14 cellular contexts compared by ENCODE assay signal in the genomic region with DNA sequence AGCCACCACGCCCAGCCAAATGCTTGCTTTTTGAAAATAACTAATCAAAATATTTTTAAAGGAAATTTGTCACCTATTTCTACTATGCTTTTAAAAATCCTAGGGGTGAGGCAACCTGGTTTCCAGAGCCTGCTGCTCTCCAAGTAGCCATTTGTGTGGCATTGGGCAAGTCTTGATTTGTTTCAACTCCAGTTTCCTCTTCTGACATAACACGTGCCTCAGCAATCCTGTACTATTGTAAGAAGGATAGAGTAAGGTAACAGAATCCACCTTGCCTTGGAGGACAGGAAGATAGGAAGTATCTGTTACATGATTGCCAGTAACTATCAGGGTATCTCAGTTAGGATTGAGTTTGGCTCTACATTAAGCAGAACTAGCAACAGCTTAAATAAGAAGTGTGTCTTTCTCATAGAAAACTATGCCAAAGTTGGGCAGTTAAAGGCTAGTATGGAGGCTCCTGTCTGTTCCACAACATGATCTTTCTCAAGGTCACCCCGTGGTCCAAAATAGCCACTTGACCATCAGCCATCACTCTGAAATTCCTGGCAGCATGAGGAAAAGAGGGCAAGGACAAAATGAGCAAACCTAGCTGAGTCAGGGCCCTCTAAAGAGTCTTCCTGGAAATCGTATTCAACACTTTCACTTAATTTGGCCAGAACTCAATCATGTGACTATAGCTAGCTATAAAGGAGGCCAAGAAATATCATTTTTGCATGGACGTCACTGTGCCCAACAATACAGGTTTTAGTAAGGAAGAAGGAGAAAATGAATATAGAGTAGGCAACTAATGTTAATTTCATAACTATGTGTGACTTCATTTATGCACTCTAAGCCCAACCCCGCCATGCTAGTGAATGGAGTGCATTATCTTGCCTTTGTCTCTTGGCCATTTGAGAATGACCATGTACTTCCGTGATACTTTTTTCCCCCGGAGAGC.
DNase-seq lines count a peak whose midpoint lies in the region; ATAC-seq and TF ChIP-seq lines count a peak whose summit lies in the region.
"Had no signal": no experiment of that assay in that cellular context is flagged by ENCODE, and none has a peak within 500 bp of the region (broad histone marks: within the 10 kb centered on the region; RNA-seq: fewer than 3 reads in every experiment).

No MANE protein-coding gene starts in this region.

- no peaks in the 10 kb centered on the region for H3K9me3 ChIP-seq in CD4-positive, alpha-beta memory T cell (ENCODE audit: control insufficient read depth in 1 of 2, low read length in 2 of 2)
- H3K9me3 ChIP-seq in stomach, result no peaks in the 10 kb centered on the region

- no peak overlapping the region for H3K27ac ChIP-seq in CD4-positive, alpha-beta memory T cell (ENCODE audit: low read depth, low read length)
- peak overlapping the region in 2 of 5 donors; percentile 15 to 39 for H3K27ac ChIP-seq in stomach

- WGBS in stomach, 5 donors, result 78 to 87% (median 83%) methylated on average over 8 of the region's 8 CpGs

- CTCF ChIA-PET in CD4-positive, alpha-beta memory T cell (lab: Charles Lee; ENCODE audit: partially characterized antibody), result interaction anchor here (0.7 to 2.7 kb wide), 2 partner anchors 10 to 299 kb away, joined by 3 to 13 read pairs; no protein-coding TSS in a partner anchor
- CTCF ChIA-PET in activated CD8-positive, alpha-beta T cell treated with anti-CD3 and anti-CD28 coated beads for 36 hours (lab: Charles Lee), result interaction anchor here (1.1 to 2.2 kb wide), 2 partner anchors 10 to 56 kb away, joined by 3 to 7 read pairs; no protein-coding TSS in a partner anchor

- H3K27ac Mint-ChIP-seq in CD4-positive, alpha-beta memory T cell, result peak overlapping the region in 5 of 7 donors; percentile 7 to 69 (median 50)
- H3K27ac Mint-ChIP-seq in activated CD8-positive, alpha-beta T cell treated with anti-CD3 and anti-CD28 coated beads for 36 hours, result peak overlapping the region; percentile 60
- peak overlapping the region; percentile 12 to 67 (median 27) for H3K27ac Mint-ChIP-seq in nephron

- intact Hi-C loops in CD4-positive, alpha-beta memory T cell (cut with micrococcal nuclease), result no loop called here
- intact Hi-C loops in activated CD8-positive, alpha-beta T cell treated with anti-CD3 and anti-CD28 coated beads for 36 hours (cut with micrococcal nuclease), result no loop called here
- intact Hi-C loops in stomach (cut with DNase I; ENCODE audit: low total_unique reads), result no loop called here

- H3K4me1 ChIP-seq in CD4-positive, alpha-beta memory T cell (ENCODE audit: insufficient read depth, low read length), result peaks cover 9% of the 10 kb centered on the region
- peaks cover 4 to 28% (median 17%) of the 10 kb centered on the region in 4 donors for H3K4me1 ChIP-seq in stomach

- no peaks in the 10 kb centered on the region for H3K27me3 ChIP-seq in CD4-positive, alpha-beta memory T cell (ENCODE audit: insufficient read depth, low read length)
- H3K27me3 ChIP-seq in stomach, result no peaks in the 10 kb centered on the region
- H3K27me3 ChIP-seq: dorsolateral prefrontal cortex had no signal

- no peak for TF ChIP-seq CTCF in activated CD8-positive, alpha-beta T cell treated with anti-CD3 and anti-CD28 coated beads for 36 hours (IDR thresholded peaks at IDR 0.05)
- TF ChIP-seq CTCF in fibroblast of mammary gland (conservative IDR thresholded peaks at IDR 0.05; ENCODE audit: control insufficient read depth, insufficient read depth, low read depth, low read length), result no peak
- TF ChIP-seq CTCF in nephron (IDR thresholded peaks at IDR 0.05; ENCODE audit: unreplicated experiment in 3 of 3), result no peak
- no peak for TF ChIP-seq CTCF in stomach (IDR thresholded peaks at IDR 0.05)

- peaks cover 10% of the 10 kb centered on the region for H3K36me3 ChIP-seq in CD4-positive, alpha-beta memory T cell (ENCODE audit: insufficient read depth, low read length)
- H3K36me3 ChIP-seq in stomach, result peaks cover 9 to 41% (median 39%) of the 10 kb centered on the region in 4 donors

- peaks cover 0 to 2% (median 0%) of the 10 kb centered on the region in 8 donors for H3K9me3 Mint-ChIP-seq in CD4-positive, alpha-beta memory T cell
- no peaks in the 10 kb centered on the region for H3K9me3 Mint-ChIP-seq in activated CD8-positive, alpha-beta T cell treated with anti-CD3 and anti-CD28 coated beads for 36 hours
- H3K9me3 Mint-ChIP-seq in nephron, result no peaks in the 10 kb centered on the region

- H3K4me1 Mint-ChIP-seq in CD4-positive, alpha-beta memory T cell, result peaks cover 4 to 15% (median 12%) of the 10 kb centered on the region in 4 donors
- H3K4me1 Mint-ChIP-seq in activated CD8-positive, alpha-beta T cell treated with anti-CD3 and anti-CD28 coated beads for 36 hours (ENCODE audit: low read depth), result peaks cover 23% of the 10 kb centered on the region
- peaks cover 46% of the 10 kb centered on the region for H3K4me1 Mint-ChIP-seq in nephron

- H3K36me3 Mint-ChIP-seq in CD4-positive, alpha-beta memory T cell, result peaks cover 39 to 40% of the 10 kb centered on the region in 2 donors
- peaks cover 28% of the 10 kb centered on the region for H3K36me3 Mint-ChIP-seq in activated CD8-positive, alpha-beta T cell treated with anti-CD3 and anti-CD28 coated beads for 36 hours (ENCODE audit: low read depth)
- H3K36me3 Mint-ChIP-seq in nephron (ENCODE audit: low read depth), result peaks cover 57% of the 10 kb centered on the region

- no peak for DNase-seq in CD4-positive, alpha-beta memory T cell
- DNase-seq in activated CD8-positive, alpha-beta T cell treated with anti-CD3 and anti-CD28 coated beads for 36 hours, result no peak
- DNase-seq in fibroblast of mammary gland (ENCODE audit: low read depth) (peak; percentile 45), NCI-H1436 (lab: John Stamatoyannopoulos, UW) (no peak), activated gamma-delta T cell treated with Interleukin-2 at 50 U/mL for 16 hours (no peak), stomach (no peak)
- DNase-seq: dorsolateral prefrontal cortex; Karpas-422; NCI-H2081 treated with DMSO at 0.1 percent for 48 hours; stimulated activated CD4-positive, alpha-beta T cell treated with anti-CD3 and anti-CD28 coated beads, Interleukin-2, amount 100 ng/mL, for 48 hours; stimulated activated naive CD4-positive, alpha-beta T cell treated with Interleukin-2 at 50 U/mL for 16 hours had no signal

- peak overlapping the region in 1 of 8 donors; percentile 5 for H3K4me3 Mint-ChIP-seq in CD4-positive, alpha-beta memory T cell
- H3K4me3 Mint-ChIP-seq in activated CD8-positive, alpha-beta T cell treated with anti-CD3 and anti-CD28 coated beads for 36 hours, result no peak overlapping the region
- no peak overlapping the region for H3K4me3 Mint-ChIP-seq in nephron

- no peak overlapping the region for H3K4me3 ChIP-seq in CD4-positive, alpha-beta memory T cell (ENCODE audit: low read length in 2 of 2)
- H3K4me3 ChIP-seq in fibroblast of mammary gland (ENCODE audit: control insufficient read depth, low read depth, low read length) (no peak overlapping the region), stomach (no peak overlapping the region)
- H3K4me3 ChIP-seq: dorsolateral prefrontal cortex had no signal

- H3K27me3 Mint-ChIP-seq in CD4-positive, alpha-beta memory T cell, result no peaks in the 10 kb centered on the region
- no peaks in the 10 kb centered on the region for H3K27me3 Mint-ChIP-seq in activated CD8-positive, alpha-beta T cell treated with anti-CD3 and anti-CD28 coated beads for 36 hours
- H3K27me3 Mint-ChIP-seq in nephron (ENCODE audit: low read depth), result no peaks in the 10 kb centered on the region
- H3K27me3 Mint-ChIP-seq: progenitor cell of endocrine pancreas had no signal

- no peak for ATAC-seq in activated CD8-positive, alpha-beta T cell treated with anti-CD3 and anti-CD28 coated beads for 36 hours
- no peak for ATAC-seq in GM21367 (IDR thresholded peaks at IDR 0.05; ENCODE audit: unreplicated experiment)

- POLR2A ChIA-PET in CD4-positive, alpha-beta memory T cell (lab: Charles Lee; ENCODE audit: partially characterized antibody), result no interaction called here
- POLR2A ChIA-PET in activated CD8-positive, alpha-beta T cell treated with anti-CD3 and anti-CD28 coated beads for 36 hours (lab: Charles Lee), result no interaction called here

- TF ChIP-seq POLR2A in stomach (IDR thresholded peaks at IDR 0.05), result no peak

- TF ChIP-seq EP300 in stomach (IDR thresholded peaks at IDR 0.05), result no peak
